In genomic region chr2:47654790-47655562, GRCh38 we compare ENCODE assay signal across 10 cellular contexts.
DNase-seq lines count a peak whose midpoint lies in the region; ATAC-seq and TF ChIP-seq lines count a peak whose summit lies in the region.
"Had no signal": no experiment of that assay in that cellular context is flagged by ENCODE, and none has a peak within 500 bp of the region (broad histone marks: within the 10 kb centered on the region; RNA-seq: fewer than 3 reads in every experiment).

No MANE protein-coding gene starts in this region.

- H3K4me1 ChIP-seq in BLaER1 (peaks cover 100% of the 10 kb centered on the region), Peyer's patch (peaks cover 0 to 7% (median 2%) of the 10 kb centered on the region in 4 donors), vagina (no peaks in the 10 kb centered on the region), smooth muscle cell (ENCODE audit: low read depth) (no peaks in the 10 kb centered on the region)
- H3K4me1 ChIP-seq: BE2C had no signal

- peaks cover 1% of the 10 kb centered on the region; the same call in 1 of the 2 replicates for H3K9me3 ChIP-seq in BLaER1
- no peaks in the 10 kb centered on the region for H3K9me3 ChIP-seq in Peyer's patch
- H3K9me3 ChIP-seq in vagina, result no peaks in the 10 kb centered on the region
- H3K9me3 ChIP-seq in smooth muscle cell (replicated peaks; ENCODE audit: low read depth), result no peaks in the 10 kb centered on the region
- H3K9me3 ChIP-seq: BE2C had no signal

- 57% methylated on average over 15 of the region's 15 CpGs for WGBS in smooth muscle cell (ENCODE audit: low lambda C conversion rate)

- H3K4me2 ChIP-seq in BLaER1, result peak overlapping the region; percentile 73
- no peak overlapping the region for H3K4me2 ChIP-seq in smooth muscle cell

- peaks cover 4 to 5% (median 5%) of the 10 kb centered on the region in 3 donors for H3K27me3 Mint-ChIP-seq in CD14-positive monocyte (ENCODE audit: low read depth in 3 of 3)

- peak overlapping the region; percentile 50 for H3K27ac ChIP-seq in BLaER1
- H3K27ac ChIP-seq in Peyer's patch, result peak overlapping the region in 1 of 4 donors; percentile 55
- H3K27ac ChIP-seq in vagina, result no peak overlapping the region
- no peak overlapping the region for H3K27ac ChIP-seq in smooth muscle cell (ENCODE audit: low read depth)

- TF ChIP-seq CTCF in Peyer's patch (IDR thresholded peaks at IDR 0.05) (no peak), vagina (IDR thresholded peaks at IDR 0.05) (no peak), CD14-positive monocyte (IDR thresholded peaks at IDR 0.05) (no peak), smooth muscle cell (IDR thresholded peaks at IDR 0.05; ENCODE audit: borderline replicate concordance, insufficient read depth, poor library complexity, severe bottlenecking) (no peak)

- peaks cover 0 to 2% (median 0%) of the 10 kb centered on the region in 7 donors for H3K9me3 Mint-ChIP-seq in CD14-positive monocyte
- H3K9me3 Mint-ChIP-seq: central memory CD8-positive, alpha-beta T cell had no signal

- H3K4me3 ChIP-seq in BLaER1 (peak overlapping the region; percentile 26; the same call in 1 of the 2 replicates), Peyer's patch (no peak overlapping the region), vagina (no peak overlapping the region), smooth muscle cell (no peak overlapping the region)

- no peaks in the 10 kb centered on the region for H3F3A ChIP-seq in smooth muscle cell (ENCODE audit: low read depth)

- H3K27me3 ChIP-seq in BLaER1, result no peaks in the 10 kb centered on the region
- no peaks in the 10 kb centered on the region for H3K27me3 ChIP-seq in Peyer's patch
- no peaks in the 10 kb centered on the region for H3K27me3 ChIP-seq in vagina
- no peaks in the 10 kb centered on the region for H3K27me3 ChIP-seq in smooth muscle cell (ENCODE audit: low read depth)
- H3K27me3 ChIP-seq: BE2C had no signal

- no peak overlapping the region for H3K27ac Mint-ChIP-seq in CD14-positive monocyte

- no peaks in the 10 kb centered on the region for H3K4me1 Mint-ChIP-seq in CD14-positive monocyte
- H3K4me1 Mint-ChIP-seq: central memory CD8-positive, alpha-beta T cell had no signal

- TF ChIP-seq POLR2A in Peyer's patch (IDR thresholded peaks at IDR 0.05) (no peak), vagina (IDR thresholded peaks at IDR 0.05) (no peak)

- no peaks in the 10 kb centered on the region for H3K36me3 Mint-ChIP-seq in CD14-positive monocyte

- no peaks in the 10 kb centered on the region for H3K79me2 ChIP-seq in smooth muscle cell (ENCODE audit: low read depth)

- intact Hi-C loops in vagina (cut with DNase I) (no loop called here), CD14-positive monocyte (cut with micrococcal nuclease) (no loop called here)

- H3K4me3 Mint-ChIP-seq in CD14-positive monocyte, result no peak overlapping the region
- H3K4me3 Mint-ChIP-seq: central memory CD8-positive, alpha-beta T cell had no signal

- no peak overlapping the region for H2AFZ ChIP-seq in smooth muscle cell (ENCODE audit: low read depth)

- H4K20me1 ChIP-seq in BLaER1 (no peaks in the 10 kb centered on the region), smooth muscle cell (ENCODE audit: low read depth) (no peaks in the 10 kb centered on the region)

- ATAC-seq in GM19372 (IDR thresholded peaks at IDR 0.05; ENCODE audit: low read depth, unreplicated experiment) (peak; percentile 78), HG03097 (IDR thresholded peaks at IDR 0.05; ENCODE audit: low FRiP score, unreplicated experiment) (peak; percentile 73)

- H3K9ac ChIP-seq in BLaER1 (peak overlapping the region; percentile 39; the same call in 1 of the 2 replicates), smooth muscle cell (ENCODE audit: low read depth) (no peak overlapping the region)

- H3K36me3 ChIP-seq in BLaER1, result no peaks in the 10 kb centered on the region
- no peaks in the 10 kb centered on the region for H3K36me3 ChIP-seq in Peyer's patch
- no peaks in the 10 kb centered on the region for H3K36me3 ChIP-seq in vagina
- no peaks in the 10 kb centered on the region for H3K36me3 ChIP-seq in smooth muscle cell (ENCODE audit: low read depth)
- H3K36me3 ChIP-seq: BE2C had no signal

- DNase-seq in Peyer's patch, result peak in 2 of 3 donors; percentile 66 to 75
- DNase-seq in vagina (ENCODE audit: extremely low spot score in 2 of 2), result no peak
- no peak for DNase-seq in DMS 273 (lab: John Stamatoyannopoulos, UW; ENCODE audit: unreplicated experiment)
- DNase-seq in CD14-positive monocyte (ENCODE audit: low spot score), result no peak
- DNase-seq in smooth muscle cell (lab: John Stamatoyannopoulos, UW; ENCODE audit: unreplicated experiment), result no peak

Comparison
In these comparisons a context has a peak if more than half of its experiments do, and no peak if none do; other contexts are left out.
1. DNase-seq: peak in Peyer's patch (2 of 3); none in vagina (0 of 2), DMS 273 (single experiment), CD14-positive monocyte (single experiment) and smooth muscle cell (single experiment).